In genomic region chr19:55101261-55101660, GRCh38 we compare ENCODE assay signal across 21 cellular contexts. TPM values are rescaled to one million over a fixed set of nuclear protein-coding genes. Genes with fewer than 3 reads are reported as not detected.
DNase-seq lines count a peak whose midpoint lies in the region; ATAC-seq and TF ChIP-seq lines count a peak whose summit lies in the region.
"Had no signal": no experiment of that assay in that cellular context is flagged by ENCODE, and none has a peak within 500 bp of the region (broad histone marks: within the 10 kb centered on the region; RNA-seq: fewer than 3 reads in every experiment).

No MANE protein-coding gene starts in this region.

- no peak overlapping the region for H3K27ac Mint-ChIP-seq in WTC11
- H3K27ac Mint-ChIP-seq: B cell; CD4-positive, CD25-positive, alpha-beta regulatory T cell; CD8-positive, alpha-beta T cell; GM23338; H9 had no signal

- no peak for TF ChIP-seq POLR2A in uterus (IDR thresholded peaks at IDR 0.05)

- no peak overlapping the region for H3K4me3 ChIP-seq in uterus
- H3K4me3 ChIP-seq: BLaER1, GM23338 had no signal

- no peaks in the 10 kb centered on the region for H3K36me3 ChIP-seq in uterus

- peaks cover 6% of the 10 kb centered on the region for H3K4me1 Mint-ChIP-seq in WTC11

- H3K27ac ChIP-seq in uterus: no peak overlapping the region
- H3K27ac ChIP-seq: 22Rv1, BLaER1, C4-2B had no signal

- H3K27me3 ChIP-seq in uterus: no peaks in the 10 kb centered on the region
- H3K27me3 ChIP-seq: BLaER1 had no signal

- ATAC-seq in WTC11: no peak
- no peak for ATAC-seq in HG03457 (IDR thresholded peaks at IDR 0.05; ENCODE audit: unreplicated experiment)
- ATAC-seq: CD8-positive, alpha-beta T cell; GM23338; HCT116 had no signal

- H3K9me3 ChIP-seq in uterus: no peaks in the 10 kb centered on the region

- POLR2A ChIA-PET in WTC11 (lab: Charles Lee): no interaction called here

- H3K36me3 Mint-ChIP-seq in WTC11: peaks cover 17% of the 10 kb centered on the region

- TF ChIP-seq CTCF in WTC11 (IDR thresholded peaks at IDR 0.05) (no peak), uterus (IDR thresholded peaks at IDR 0.05) (no peak), GM20000 (IDR thresholded peaks at IDR 0.05; ENCODE audit: extremely low read depth, missing control alignments) (no peak)

- no peaks in the 10 kb centered on the region; the same call in 1 of the 2 replicates for H3K27me3 Mint-ChIP-seq in WTC11 (ENCODE audit: low read depth)
- H3K27me3 Mint-ChIP-seq: B cell; CD4-positive, CD25-positive, alpha-beta regulatory T cell had no signal

- intact Hi-C loops in posterior cingulate gyrus (cut with DNase I) (no loop called here), uterus (cut with DNase I; ENCODE audit: low total_unique reads) (no loop called here)

- H3K9me3 Mint-ChIP-seq in WTC11: peaks cover 7% of the 10 kb centered on the region; the same call in 1 of the 2 replicates
- H3K9me3 Mint-ChIP-seq: CD4-positive, CD25-positive, alpha-beta regulatory T cell; CD8-positive, alpha-beta T cell; GM23338 had no signal

- CTCF ChIA-PET in WTC11 (lab: Charles Lee): interaction anchor here (1.2 kb wide), 1 partner anchor 12 kb away, joined by 3 read pairs; no protein-coding TSS in a partner anchor

- DNase-seq in NCI-H2227 treated with DMSO at 0.1 percent for 48 hours (lab: John Stamatoyannopoulos, UW) (peak; percentile 19), NCI-H2227 (lab: John Stamatoyannopoulos, UW; ENCODE audit: unreplicated experiment) (no peak), WTC11 (ENCODE audit: low spot score) (no peak), medulla oblongata (ENCODE audit: extremely low spot score) (peak; percentile 64), posterior cingulate gyrus (peak in 6 of 10 donors; percentile 8 to 86 (median 58)), uterus (no peak), GM20000 (ENCODE audit: low spot score) (no peak)
- DNase-seq: Caco-2; CD4-positive, CD25-positive, alpha-beta regulatory T cell; CD8-positive, alpha-beta T cell; DMS153; DND-41; H9 had no signal

- H3K4me3 Mint-ChIP-seq in WTC11: no peak overlapping the region
- H3K4me3 Mint-ChIP-seq: B cell; CD4-positive, CD25-positive, alpha-beta regulatory T cell; CD8-positive, alpha-beta T cell; GM23338; H9 had no signal

- no peaks in the 10 kb centered on the region for H3K4me1 ChIP-seq in uterus
- H3K4me1 ChIP-seq: Caco-2 had no signal

TF ChIP-seq in WTC11, 78 proteins besides CTCF, POLR2A, EP300 and RAD21:
- TF ChIP-seq ZBTB43 (CRISPR knock-in tag; IDR thresholded peaks at IDR 0.05) (no peak), USF2 (CRISPR knock-in tag; IDR thresholded peaks at IDR 0.05) (0 out of 2 replicates have a peak, but pooled peaks have one; percentile 34)
TF ChIP-seq in WTC11: peak in this region for 1.

RNA-seq across cellular contexts. Expression of gene PPP1R12C, which starts 16.2 kb away (rescaled TPM):
- total RNA-seq in WTC11 (2021): 88.4 to 99.3 TPM (median 92.3 TPM) in 3 replicates
- 100 to 1,000 TPM in 2 of 4 donors, 10 to 100 TPM in 2; 43.5 to 288 (median 116) TPM for total RNA-seq in uterus

RNA-seq across cellular contexts. Expression of gene EPS8L1, which starts 25.6 kb away (rescaled TPM):
- total RNA-seq in WTC11 (2021): 38.9 to 43.8 TPM (median 42.8 TPM) in 3 replicates
- total RNA-seq in uterus: 10 to 100 TPM in 1 of 4 donors, 1 to 10 TPM in 2, not detected in 1; 4.2 to 22.4 (median 5.6) TPM

RNA-seq across cellular contexts. Expression of gene RDH13, which starts 38.3 kb away (rescaled TPM):
- total RNA-seq in WTC11 (2021) (35.3 to 39.5 TPM (median 38.4 TPM) in 3 replicates), uterus (10 to 100 TPM in 3 of 4 donors, 1 to 10 TPM in 1; 2.6 to 48.7 (median 17.1) TPM)

RNA-seq across cellular contexts. Expression of gene TNNT1, which starts 47.7 kb away (rescaled TPM):
- total RNA-seq in WTC11 (2021) (50.6 to 127 TPM (median 108 TPM) in 3 replicates), uterus (1 to 10 TPM in 2 of 4 donors, not detected in 2; 2.5 to 9.3 TPM)
- total RNA-seq: B cell; CD4-positive, CD25-positive, alpha-beta regulatory T cell; CD8-positive, alpha-beta T cell had no signal

RNA-seq across cellular contexts. Expression of gene TNNI3, which starts 56.3 kb away (rescaled TPM):
- total RNA-seq in WTC11 (2021) (15.0 to 36.7 TPM (median 34.0 TPM) in 3 replicates), uterus (1 to 10 TPM in 1 of 4 donors, under 1 TPM in 1, not detected in 2; 0.55 to 3.3 TPM)
- total RNA-seq: B cell; CD4-positive, CD25-positive, alpha-beta regulatory T cell; CD8-positive, alpha-beta T cell; H4 had no signal

Comparison
In these comparisons a context has a peak if more than half of its experiments do, and no peak if none do; other contexts are left out.
1. DNase-seq: peak in NCI-H2227 treated with DMSO at 0.1 percent for 48 hours (single experiment), medulla oblongata (single experiment) and posterior cingulate gyrus (6 of 10); none in NCI-H2227 (single experiment), WTC11 (single experiment), uterus (0 of 2) and GM20000 (single experiment).